ENCODE assay signal across 20 cellular contexts in the genomic region with DNA sequence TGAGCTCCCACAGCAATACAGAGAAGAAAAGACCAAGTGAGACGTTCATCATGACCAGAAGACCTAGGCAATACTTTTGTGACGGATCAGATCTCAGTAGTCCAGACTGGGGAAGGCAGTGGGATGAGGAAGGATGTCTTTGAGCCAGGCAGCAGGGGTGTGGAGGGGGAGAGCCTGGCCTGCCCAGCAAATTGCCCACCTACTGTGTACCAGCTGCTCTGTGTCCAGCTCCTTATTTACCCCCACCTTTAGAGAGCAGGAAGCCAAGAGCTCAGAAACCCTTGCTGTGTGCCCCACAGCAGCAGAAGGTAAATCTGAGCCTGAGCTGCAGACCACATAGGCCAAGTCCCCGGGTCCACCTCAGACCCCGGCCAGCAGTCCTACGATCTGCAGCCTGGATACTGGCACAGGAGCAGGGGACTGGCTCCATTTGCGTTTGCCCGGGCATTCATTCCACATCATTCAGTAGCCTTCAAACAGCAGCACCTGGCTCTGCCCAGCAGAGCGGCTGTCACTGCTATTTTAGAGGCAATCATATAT.
"Had no signal": no experiment of that assay in that cellular context is flagged by ENCODE, and none has a peak within 500 bp of the region (broad histone marks: within the 10 kb centered on the region; RNA-seq: fewer than 3 reads in every experiment).

No MANE protein-coding gene starts in this region.

- H3K36me3 ChIP-seq: colonic mucosa, ovary, suprapubic skin, transverse colon, vagina had no signal

- H3K4me2 ChIP-seq: smooth muscle cell had no signal

- H3K4me3 ChIP-seq: colonic mucosa, ovary, smooth muscle cell, suprapubic skin, transverse colon, vagina had no signal

- H3K27me3 ChIP-seq: colonic mucosa, ovary, suprapubic skin, transverse colon, vagina had no signal

- H3K9me3 ChIP-seq: colonic mucosa, ovary, suprapubic skin, transverse colon, vagina had no signal

- FAIRE-seq: kidney, TTC549 had no signal

- ATAC-seq: left lobe of liver; sciatic nerve; stimulated activated naive CD8-positive, alpha-beta T cell treated with anti-CD3 and anti-CD28 coated beads, Interleukin-15, amount 100 ng/mL, for 72 hours had no signal

- H3K27ac ChIP-seq: colonic mucosa, ovary, suprapubic skin, transverse colon, vagina had no signal

- DNase-seq: activated CD4-positive, alpha-beta memory T cell treated with anti-CD3 and anti-CD28 coated beads, Interleukin-2, amount 10 ng/mL, durations not matched to agents 7 days and 5 days; activated CD4-positive, alpha-beta T cell treated with anti-CD3 and anti-CD28 coated beads for 48 hours; activated CD4-positive, CD25-positive, alpha-beta regulatory T cell; activated naive CD4-positive, alpha-beta T cell treated with Interleukin-2 at 50 U/mL for 16 hours; activated naive CD8-positive, alpha-beta T cell treated with anti-CD3 and anti-CD28 coated beads, Interleukin-2, amount 10 ng/mL, durations not matched to agents 7 days and 5 days; activated T-cell treated with anti-CD3 and anti-CD28 coated beads, Interleukin-2, amount 50 U/mL, for 1 hour; amygdala; colonic mucosa; foreskin melanocyte; kidney; ovary; stimulated activated CD4-positive, alpha-beta T cell treated with anti-CD3 and anti-CD28 coated beads, Interleukin-4, amount 100 ng/mL, for 1 hour; stimulated activated naive CD8-positive, alpha-beta T cell treated with anti-CD3 and anti-CD28 coated beads, Interleukin-15, amount 100 ng/mL, for 72 hours; transverse colon had no signal

- H3K4me1 ChIP-seq: colonic mucosa, suprapubic skin, transverse colon, vagina had no signal
